Comparison of ENCODE assay signal across 13 cellular contexts in genomic region chr14:99571303-99571986, GRCh38. TPM values are rescaled to one million over a fixed set of nuclear protein-coding genes. Genes with fewer than 3 reads are reported as not detected.
DNase-seq lines count a peak whose midpoint lies in the region; ATAC-seq and FAIRE-seq lines count a peak whose summit lies in the region.
"Had no signal": no experiment of that assay in that cellular context is flagged by ENCODE, and none has a peak within 500 bp of the region (broad histone marks: within the 10 kb centered on the region; RNA-seq: fewer than 3 reads in every experiment).

No MANE protein-coding gene starts in this region.

- DNase-seq in NCI-H1417 (lab: John Stamatoyannopoulos, UW) (peak; percentile 19 to 81 (median 31)), NCI-H1417 treated with DMSO at 0.1 percent for 48 hours (lab: John Stamatoyannopoulos, UW) (no peak), NCI-H69 (lab: John Stamatoyannopoulos, UW) (peak; percentile 96), left kidney (ENCODE audit: low read depth, low spot score) (peak; percentile 93), small intestine (peak; percentile 24), iPS-NIHi7 (ENCODE audit: extremely low spot score) (no peak)
- DNase-seq in activated T-cell treated with anti-CD3 and anti-CD28 coated beads, Interleukin-2, amount 50 U/mL, for 1 hour: no peak
- DNase-seq: activated CD4-positive, alpha-beta T cell treated with anti-CD3 and anti-CD28 coated beads, Interleukin-2, amount 50 U/mL, for 48 hours; activated naive CD4-positive, alpha-beta T cell treated with Interleukin-2 at 50 U/mL for 16 hours; foreskin melanocyte; NCI-H526 had no signal

- H3K27me3 ChIP-seq in small intestine (ENCODE audit: control insufficient read depth in 2 of 2, insufficient read depth in 2 of 2, low read length in 2 of 2): no peaks in the 10 kb centered on the region

- 39 to 73% (median 53%) methylated on average over 10 of the region's 10 CpGs for WGBS in small intestine, 3 donors

- no peak for FAIRE-seq in small intestine (lab: Jason Lieb, UNC)
- FAIRE-seq: A204.1 had no signal

- peak overlapping the region; percentile 25 to 46 for H3K27ac ChIP-seq in small intestine (ENCODE audit: low read depth in 1 of 2, low read length in 1 of 2)

- no peaks in the 10 kb centered on the region for H3K36me3 ChIP-seq in small intestine (ENCODE audit: control insufficient read depth in 2 of 2, insufficient read depth in 2 of 2, low read length in 2 of 2)

- no peak overlapping the region for H3K4me3 ChIP-seq in small intestine (ENCODE audit: low read depth in 1 of 2, low read length in 2 of 2)

- ATAC-seq in HG03378 (IDR thresholded peaks at IDR 0.05; ENCODE audit: unreplicated experiment): no peak

- H3K4me1 ChIP-seq in small intestine (ENCODE audit: control insufficient read depth in 2 of 2, insufficient read depth in 1 of 2, low read depth in 1 of 2, low read length in 1 of 2): peaks cover 19 to 24% of the 10 kb centered on the region in 2 donors

- no peaks in the 10 kb centered on the region for H3K9me3 ChIP-seq in small intestine (ENCODE audit: control insufficient read depth, low read depth)

RNA-seq across cellular contexts. Expression of gene CCDC85C, which starts 32.6 kb away (rescaled TPM):
- polyA plus RNA-seq in small intestine: 10 to 100 TPM; 17.6 to 42.3 (median 26.8) TPM

Comparison
In these comparisons a context has a peak if more than half of its experiments do, and no peak if none do; other contexts are left out.
1. DNase-seq: peak in NCI-H1417 (3 of 3), NCI-H69 (single experiment), left kidney (single experiment) and small intestine (single experiment); none in NCI-H1417 treated with DMSO at 0.1 percent for 48 hours (single experiment), activated T-cell treated with anti-CD3 and anti-CD28 coated beads, Interleukin-2, amount 50 U/mL, for 1 hour (single experiment) and iPS-NIHi7 (single experiment).